In the genomic region with DNA sequence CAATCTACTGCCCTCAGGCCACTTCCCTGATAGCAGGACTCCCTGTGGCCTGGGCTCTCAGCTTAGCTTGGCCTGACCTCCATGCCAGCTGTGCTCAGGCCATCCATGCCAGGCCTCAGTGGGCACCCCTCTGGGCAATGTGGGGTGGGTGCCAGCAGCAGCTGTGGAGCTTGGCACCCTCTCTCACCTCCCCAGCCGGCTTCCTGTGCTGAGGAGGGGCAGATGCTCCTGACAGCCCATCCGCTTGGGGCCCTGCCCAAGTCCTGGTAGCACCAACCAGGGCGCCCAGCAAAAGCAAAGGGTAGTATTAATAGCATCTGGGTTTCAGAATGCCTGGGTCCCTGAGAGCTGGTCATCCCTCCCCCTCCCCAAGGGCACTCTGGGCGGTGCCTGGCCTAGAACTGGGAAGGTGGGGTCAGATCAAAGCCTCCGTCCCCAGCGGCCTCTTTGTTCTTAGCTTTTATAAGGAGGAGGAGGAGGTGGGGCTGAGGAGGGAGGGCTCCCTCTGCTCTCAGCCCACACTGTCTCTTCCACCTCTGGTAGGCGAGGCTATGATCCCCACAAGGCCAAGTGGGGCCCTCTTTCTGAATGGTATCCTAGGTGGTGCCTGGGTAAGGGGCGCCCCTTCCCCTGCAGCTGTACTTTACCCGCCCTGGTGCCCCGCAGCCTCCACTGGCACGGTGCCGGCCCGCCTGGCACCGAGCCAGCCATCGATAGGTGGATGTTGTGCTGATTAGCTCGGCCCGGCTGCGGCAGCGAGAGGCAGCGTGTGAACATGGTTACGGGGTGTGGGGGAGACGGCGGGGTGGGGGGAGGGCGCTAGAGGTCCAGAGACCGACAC, we compare ENCODE assay signal across 11 cellular contexts. TPM values are rescaled to one million over a fixed set of nuclear protein-coding genes. Genes with fewer than 3 reads are reported as not detected.
DNase-seq lines count a peak whose midpoint lies in the region; ATAC-seq and TF ChIP-seq lines count a peak whose summit lies in the region.
"Had no signal": no experiment of that assay in that cellular context is flagged by ENCODE, and none has a peak within 500 bp of the region (broad histone marks: within the 10 kb centered on the region; RNA-seq: fewer than 3 reads in every experiment).

No MANE protein-coding gene starts in this region.

- CTCF ChIA-PET in RWPE1 (lab: Yijun Ruan, JAX), result interaction anchor here (0.6 to 1.9 kb wide), 4 partner anchors 14 to 27 kb away, joined by 3 to 6 read pairs (median 4); no protein-coding TSS in a partner anchor

- intact Hi-C loops in mucosa of descending colon (cut with DNase I, micrococcal nuclease), result no loop called here

- POLR2A ChIA-PET in RWPE1 (lab: Yijun Ruan, JAX; ENCODE audit: low non-redundant PET), result interaction anchor here (1.1 kb wide), 1 partner anchor 9 kb away, joined by 3 read pairs; the partner anchor contains the start of gene EFNA3

- TF ChIP-seq CTCF in RWPE1 (conservative IDR thresholded peaks at IDR 0.05; ENCODE audit: low read depth) (no peak), mucosa of descending colon (IDR thresholded peaks at IDR 0.05) (no peak), foreskin fibroblast (IDR thresholded peaks at IDR 0.05; ENCODE audit: low read depth, low read length) (no peak)

- DNase-seq in DMS79 (lab: John Stamatoyannopoulos, UW) (peak; percentile 46), NCI-H1105 treated with DMSO at 0.1 percent for 48 hours (lab: John Stamatoyannopoulos, UW) (peak; percentile 63), RWPE1 (ENCODE audit: low spot score) (no peak), mucosa of descending colon (peak; percentile 37 to 51 (median 49)), foreskin fibroblast (no peak)
- DNase-seq in activated T-cell treated with anti-CD3 and anti-CD28 coated beads, Interleukin-2, amount 50 U/mL, for 1 hour, result no peak
- DNase-seq: cortex of kidney, right lobe of liver had no signal

- H3K4me3 ChIP-seq in mucosa of descending colon (no peak overlapping the region), foreskin fibroblast (ENCODE audit: low read depth in 1 of 2, low read length in 2 of 2) (no peak overlapping the region)

- H3K9me3 ChIP-seq in mucosa of descending colon, result no peaks in the 10 kb centered on the region
- H3K9me3 ChIP-seq: right lobe of liver had no signal

- ATAC-seq in mucosa of descending colon, result peak; percentile 17
- ATAC-seq in HG02678 (IDR thresholded peaks at IDR 0.05; ENCODE audit: unreplicated experiment), result no peak
- ATAC-seq in HG02885 (IDR thresholded peaks at IDR 0.05; ENCODE audit: poor library complexity, unreplicated experiment), result no peak

- H3K4me1 ChIP-seq in mucosa of descending colon (ENCODE audit: low read depth), result peaks cover 20% of the 10 kb centered on the region

- no peaks in the 10 kb centered on the region for H3K36me3 ChIP-seq in mucosa of descending colon (ENCODE audit: low read depth)
- H3K36me3 ChIP-seq: right lobe of liver had no signal

- H3K27ac ChIP-seq in RWPE1, result peak overlapping the region; percentile 85
- H3K27ac ChIP-seq: right lobe of liver had no signal

RNA-seq across cellular contexts. Expression of gene EFNA4, which starts 6.2 kb away (rescaled TPM):
- total RNA-seq in mucosa of descending colon, result 10 to 100 TPM; 12.3 to 27.2 (median 26.4) TPM

RNA-seq across cellular contexts. Expression of gene EFNA3, which starts 8.9 kb away (rescaled TPM):
- total RNA-seq in mucosa of descending colon, result 10 to 100 TPM in 1 of 3 donors, 1 to 10 TPM in 2; 2.1 to 17.4 (median 5.6) TPM

RNA-seq across cellular contexts. Expression of gene ADAM15, which starts 18.7 kb away (rescaled TPM):
- 100 to 1,000 TPM in 1 of 3 donors, 10 to 100 TPM in 2; 71.8 to 148 (median 79.7) TPM for total RNA-seq in mucosa of descending colon

RNA-seq across cellular contexts. Expression of gene DCST1, which starts 36.1 kb away (rescaled TPM):
- under 1 TPM in 2 of 3 donors, not detected in 1; 0.19 to 0.20 TPM for total RNA-seq in mucosa of descending colon
- total RNA-seq: M059J, right lobe of liver had no signal

RNA-seq across cellular contexts. Expression of gene DCST2, which starts 36.2 kb away (rescaled TPM):
- total RNA-seq in mucosa of descending colon, result 1 to 10 TPM; 1.7 to 3.3 (median 2.3) TPM
- total RNA-seq: M059J had no signal

Comparison
In these comparisons a context has a peak if more than half of its experiments do, and no peak if none do; other contexts are left out.
1. DNase-seq: peak in DMS79 (single experiment), NCI-H1105 treated with DMSO at 0.1 percent for 48 hours (single experiment) and mucosa of descending colon (3 of 3); none in RWPE1 (single experiment), activated T-cell treated with anti-CD3 and anti-CD28 coated beads, Interleukin-2, amount 50 U/mL, for 1 hour (single experiment) and foreskin fibroblast (0 of 2).